In the genomic region with DNA sequence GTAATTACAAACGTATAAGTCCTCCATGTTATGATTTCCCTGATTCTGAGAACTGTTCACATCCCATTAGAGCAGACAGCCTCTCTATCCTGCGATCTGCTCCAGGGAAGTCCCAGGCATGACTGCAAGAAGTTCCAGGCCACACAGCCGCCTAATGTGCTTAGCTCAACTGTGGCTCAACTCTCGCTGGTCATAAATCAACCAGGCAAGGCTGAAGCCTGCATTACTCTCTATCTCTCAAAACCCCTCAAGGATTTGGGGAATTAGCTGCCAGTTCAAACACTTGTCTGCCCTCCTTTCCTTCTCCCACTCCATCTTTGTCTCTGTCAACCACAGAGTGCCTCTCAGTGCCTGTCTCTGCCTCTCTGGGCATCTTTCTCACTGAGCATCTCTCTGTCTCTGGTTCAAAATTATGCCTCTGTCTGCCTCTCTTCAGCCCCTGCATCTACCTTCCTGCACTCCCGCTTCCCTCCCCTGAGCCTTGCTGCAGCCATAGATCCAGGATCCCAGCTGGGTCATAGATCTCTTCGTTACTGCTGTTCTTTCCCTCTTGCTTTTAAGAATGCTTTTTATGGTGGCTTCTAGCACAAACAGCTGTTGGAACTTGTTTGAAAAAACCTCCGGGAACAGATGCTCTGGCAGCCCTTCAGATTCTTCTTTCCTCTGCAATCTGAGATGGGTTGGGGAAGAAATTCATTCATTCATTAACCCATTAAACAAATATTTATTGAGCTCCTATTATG, we compare ENCODE assay signal across 1 cellular context.
TF ChIP-seq lines count a peak whose summit lies in the region.

No MANE protein-coding gene starts in this region.

TF ChIP-seq in H1, 55 proteins besides CTCF, POLR2A, EP300 and RAD21 (continued from another document):
- TF ChIP-seq, protein P1, sequence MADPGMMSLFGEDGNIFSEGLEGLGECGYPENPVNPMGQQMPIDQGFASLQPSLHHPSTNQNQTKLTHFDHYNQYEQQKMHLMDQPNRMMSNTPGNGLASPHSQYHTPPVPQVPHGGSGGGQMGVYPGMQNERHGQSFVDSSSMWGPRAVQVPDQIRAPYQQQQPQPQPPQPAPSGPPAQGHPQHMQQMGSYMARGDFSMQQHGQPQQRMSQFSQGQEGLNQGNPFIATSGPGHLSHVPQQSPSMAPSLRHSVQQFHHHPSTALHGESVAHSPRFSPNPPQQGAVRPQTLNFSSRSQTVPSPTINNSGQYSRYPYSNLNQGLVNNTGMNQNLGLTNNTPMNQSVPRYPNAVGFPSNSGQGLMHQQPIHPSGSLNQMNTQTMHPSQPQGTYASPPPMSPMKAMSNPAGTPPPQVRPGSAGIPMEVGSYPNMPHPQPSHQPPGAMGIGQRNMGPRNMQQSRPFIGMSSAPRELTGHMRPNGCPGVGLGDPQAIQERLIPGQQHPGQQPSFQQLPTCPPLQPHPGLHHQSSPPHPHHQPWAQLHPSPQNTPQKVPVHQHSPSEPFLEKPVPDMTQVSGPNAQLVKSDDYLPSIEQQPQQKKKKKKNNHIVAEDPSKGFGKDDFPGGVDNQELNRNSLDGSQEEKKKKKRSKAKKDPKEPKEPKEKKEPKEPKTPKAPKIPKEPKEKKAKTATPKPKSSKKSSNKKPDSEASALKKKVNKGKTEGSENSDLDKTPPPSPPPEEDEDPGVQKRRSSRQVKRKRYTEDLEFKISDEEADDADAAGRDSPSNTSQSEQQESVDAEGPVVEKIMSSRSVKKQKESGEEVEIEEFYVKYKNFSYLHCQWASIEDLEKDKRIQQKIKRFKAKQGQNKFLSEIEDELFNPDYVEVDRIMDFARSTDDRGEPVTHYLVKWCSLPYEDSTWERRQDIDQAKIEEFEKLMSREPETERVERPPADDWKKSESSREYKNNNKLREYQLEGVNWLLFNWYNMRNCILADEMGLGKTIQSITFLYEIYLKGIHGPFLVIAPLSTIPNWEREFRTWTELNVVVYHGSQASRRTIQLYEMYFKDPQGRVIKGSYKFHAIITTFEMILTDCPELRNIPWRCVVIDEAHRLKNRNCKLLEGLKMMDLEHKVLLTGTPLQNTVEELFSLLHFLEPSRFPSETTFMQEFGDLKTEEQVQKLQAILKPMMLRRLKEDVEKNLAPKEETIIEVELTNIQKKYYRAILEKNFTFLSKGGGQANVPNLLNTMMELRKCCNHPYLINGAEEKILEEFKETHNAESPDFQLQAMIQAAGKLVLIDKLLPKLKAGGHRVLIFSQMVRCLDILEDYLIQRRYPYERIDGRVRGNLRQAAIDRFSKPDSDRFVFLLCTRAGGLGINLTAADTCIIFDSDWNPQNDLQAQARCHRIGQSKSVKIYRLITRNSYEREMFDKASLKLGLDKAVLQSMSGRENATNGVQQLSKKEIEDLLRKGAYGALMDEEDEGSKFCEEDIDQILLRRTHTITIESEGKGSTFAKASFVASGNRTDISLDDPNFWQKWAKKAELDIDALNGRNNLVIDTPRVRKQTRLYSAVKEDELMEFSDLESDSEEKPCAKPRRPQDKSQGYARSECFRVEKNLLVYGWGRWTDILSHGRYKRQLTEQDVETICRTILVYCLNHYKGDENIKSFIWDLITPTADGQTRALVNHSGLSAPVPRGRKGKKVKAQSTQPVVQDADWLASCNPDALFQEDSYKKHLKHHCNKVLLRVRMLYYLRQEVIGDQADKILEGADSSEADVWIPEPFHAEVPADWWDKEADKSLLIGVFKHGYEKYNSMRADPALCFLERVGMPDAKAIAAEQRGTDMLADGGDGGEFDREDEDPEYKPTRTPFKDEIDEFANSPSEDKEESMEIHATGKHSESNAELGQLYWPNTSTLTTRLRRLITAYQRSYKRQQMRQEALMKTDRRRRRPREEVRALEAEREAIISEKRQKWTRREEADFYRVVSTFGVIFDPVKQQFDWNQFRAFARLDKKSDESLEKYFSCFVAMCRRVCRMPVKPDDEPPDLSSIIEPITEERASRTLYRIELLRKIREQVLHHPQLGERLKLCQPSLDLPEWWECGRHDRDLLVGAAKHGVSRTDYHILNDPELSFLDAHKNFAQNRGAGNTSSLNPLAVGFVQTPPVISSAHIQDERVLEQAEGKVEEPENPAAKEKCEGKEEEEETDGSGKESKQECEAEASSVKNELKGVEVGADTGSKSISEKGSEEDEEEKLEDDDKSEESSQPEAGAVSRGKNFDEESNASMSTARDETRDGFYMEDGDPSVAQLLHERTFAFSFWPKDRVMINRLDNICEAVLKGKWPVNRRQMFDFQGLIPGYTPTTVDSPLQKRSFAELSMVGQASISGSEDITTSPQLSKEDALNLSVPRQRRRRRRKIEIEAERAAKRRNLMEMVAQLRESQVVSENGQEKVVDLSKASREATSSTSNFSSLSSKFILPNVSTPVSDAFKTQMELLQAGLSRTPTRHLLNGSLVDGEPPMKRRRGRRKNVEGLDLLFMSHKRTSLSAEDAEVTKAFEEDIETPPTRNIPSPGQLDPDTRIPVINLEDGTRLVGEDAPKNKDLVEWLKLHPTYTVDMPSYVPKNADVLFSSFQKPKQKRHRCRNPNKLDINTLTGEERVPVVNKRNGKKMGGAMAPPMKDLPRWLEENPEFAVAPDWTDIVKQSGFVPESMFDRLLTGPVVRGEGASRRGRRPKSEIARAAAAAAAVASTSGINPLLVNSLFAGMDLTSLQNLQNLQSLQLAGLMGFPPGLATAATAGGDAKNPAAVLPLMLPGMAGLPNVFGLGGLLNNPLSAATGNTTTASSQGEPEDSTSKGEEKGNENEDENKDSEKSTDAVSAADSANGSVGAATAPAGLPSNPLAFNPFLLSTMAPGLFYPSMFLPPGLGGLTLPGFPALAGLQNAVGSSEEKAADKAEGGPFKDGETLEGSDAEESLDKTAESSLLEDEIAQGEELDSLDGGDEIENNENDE (IDR thresholded peaks at IDR 0.05; ENCODE audit: insufficient replicate concordance, low read length): no peak
- TF ChIP-seq SP1 (IDR thresholded peaks at IDR 0.05; ENCODE audit: low read depth, low read length): no peak
- no peak for TF ChIP-seq BACH1 (IDR thresholded peaks at IDR 0.05; ENCODE audit: low read length)
